8 cellular contexts compared by ENCODE assay signal in genomic region chr21:34745557-34746255, GRCh38.
DNase-seq lines count a peak whose midpoint lies in the region; ATAC-seq and TF ChIP-seq lines count a peak whose summit lies in the region.

No MANE protein-coding gene starts in this region.

- H3K4me2 ChIP-seq in PC-3 (ENCODE audit: low read length), result peak overlapping the region; percentile 30
- no peak overlapping the region for H3K4me2 ChIP-seq in fibroblast of lung (ENCODE audit: extremely low read depth, insufficient read depth, low read length)
- H3K4me2 ChIP-seq in neural cell (ENCODE audit: low read length), result no peak overlapping the region

- H3F3A ChIP-seq in PC-3 (ENCODE audit: low read length, unreplicated experiment), result no peaks in the 10 kb centered on the region
- no peaks in the 10 kb centered on the region for H3F3A ChIP-seq in neural cell (ENCODE audit: insufficient read depth, low read length, poor library complexity, severe bottlenecking)

- H3K27me3 ChIP-seq in CD8-positive, alpha-beta memory T cell (ENCODE audit: insufficient read depth, low read length, poor library complexity, severe bottlenecking), result no peaks in the 10 kb centered on the region
- H3K27me3 ChIP-seq in PC-3 (ENCODE audit: low read length) (no peaks in the 10 kb centered on the region), fibroblast of lung (ENCODE audit: control insufficient read depth, insufficient read depth, low read length) (no peaks in the 10 kb centered on the region), neural cell (ENCODE audit: insufficient read depth, low read depth, low read length) (no peaks in the 10 kb centered on the region)

- H2AFZ ChIP-seq in PC-3 (ENCODE audit: low read length) (0 out of 2 replicates have a peak overlapping the region, but pooled peaks have one; percentile 23), fibroblast of lung (ENCODE audit: low read length) (peak overlapping the region; percentile 1), neural cell (ENCODE audit: low read depth, low read length) (no peak overlapping the region)

- peak overlapping the region in 6 of 7 donors; percentile 11 to 70 (median 59) for H3K4me3 Mint-ChIP-seq in CD8-positive, alpha-beta memory T cell
- peak overlapping the region; percentile 74 to 77 for H3K4me3 Mint-ChIP-seq in stimulated activated naive CD8-positive, alpha-beta T cell treated with anti-CD3 and anti-CD28 coated beads, Interleukin-15, amount 100 ng/mL, for 72 hours

- POLR2A ChIA-PET in CD8-positive, alpha-beta memory T cell (lab: Charles Lee), result no interaction called here
- POLR2A ChIA-PET in PC-3 (lab: Charles Lee; ENCODE audit: unreplicated experiment), result interaction anchor here (0.6 to 0.8 kb wide), 3 partner anchors 91 to 143 kb away, joined by 3 to 5 read pairs (median 5); no protein-coding TSS in a partner anchor

- peak overlapping the region in 2 of 8 donors; percentile 2 to 68 for H3K27ac Mint-ChIP-seq in CD8-positive, alpha-beta memory T cell
- peak overlapping the region; percentile 78 to 94 for H3K27ac Mint-ChIP-seq in stimulated activated naive CD8-positive, alpha-beta T cell treated with anti-CD3 and anti-CD28 coated beads, Interleukin-15, amount 100 ng/mL, for 72 hours

- TF ChIP-seq RAD21 in neural cell (conservative IDR thresholded peaks at IDR 0.05), result peak; percentile 84

- peaks cover 4 to 24% of the 10 kb centered on the region in 2 donors for H3K27me3 Mint-ChIP-seq in CD8-positive, alpha-beta memory T cell
- H3K27me3 Mint-ChIP-seq in stimulated activated naive CD8-positive, alpha-beta T cell treated with anti-CD3 and anti-CD28 coated beads, Interleukin-15, amount 100 ng/mL, for 72 hours, result peaks cover 25% of the 10 kb centered on the region

- H3K9me2 ChIP-seq in PC-3 (replicated peaks; ENCODE audit: low read length) (no peaks in the 10 kb centered on the region), neural cell (ENCODE audit: insufficient read depth, low read length) (no peaks in the 10 kb centered on the region)

- no peaks in the 10 kb centered on the region for H3K9me3 Mint-ChIP-seq in CD8-positive, alpha-beta memory T cell
- no peaks in the 10 kb centered on the region for H3K9me3 Mint-ChIP-seq in stimulated activated naive CD8-positive, alpha-beta T cell treated with anti-CD3 and anti-CD28 coated beads, Interleukin-15, amount 100 ng/mL, for 72 hours

- peak; percentile 6 to 57 (median 32) for DNase-seq in CD8-positive, alpha-beta memory T cell
- DNase-seq in Jurkat, Clone E6-1 (ENCODE audit: low read depth, low spot score), result peak; percentile 57
- DNase-seq in PC-3 (peak; percentile 93), fibroblast of lung (ENCODE audit: low read depth in 2 of 2) (peak; percentile 72 to 90)
- DNase-seq in activated T-cell treated with anti-CD3 and anti-CD28 coated beads, Interleukin-2, amount 50 U/mL, for 1 hour, result peak; percentile 53
- peak; percentile 62 to 68 for DNase-seq in stimulated activated naive CD8-positive, alpha-beta T cell treated with anti-CD3 and anti-CD28 coated beads, Interleukin-15, amount 100 ng/mL, for 72 hours

- CTCF ChIA-PET in CD8-positive, alpha-beta memory T cell (lab: Charles Lee), result interaction anchor here (0.6 to 3.1 kb wide), 17 partner anchors 10 to 1283 kb away, joined by 3 to 30 read pairs (median 4); no protein-coding TSS in a partner anchor
- CTCF ChIA-PET in PC-3 (lab: Charles Lee), result interaction anchor here (0.6 to 1.4 kb wide), 28 partner anchors 9 to 1093 kb away, joined by 3 to 23 read pairs (median 6); no protein-coding TSS in a partner anchor

- H3K9me3 ChIP-seq in CD8-positive, alpha-beta memory T cell (ENCODE audit: low read length), result no peaks in the 10 kb centered on the region
- H3K9me3 ChIP-seq in PC-3 (ENCODE audit: low read length), result no peaks in the 10 kb centered on the region
- no peaks in the 10 kb centered on the region for H3K9me3 ChIP-seq in fibroblast of lung (ENCODE audit: control insufficient read depth, insufficient read depth, low read depth, low read length)
- H3K9me3 ChIP-seq in neural cell (ENCODE audit: low read length), result no peaks in the 10 kb centered on the region

- H4K20me1 ChIP-seq in PC-3 (ENCODE audit: low read length) (no peaks in the 10 kb centered on the region), fibroblast of lung (ENCODE audit: control insufficient read depth, extremely low read depth, insufficient read depth, low read length) (no peaks in the 10 kb centered on the region), neural cell (ENCODE audit: insufficient read depth) (no peaks in the 10 kb centered on the region)

- peak; percentile 85 for ATAC-seq in GM21360 (IDR thresholded peaks at IDR 0.05; ENCODE audit: unreplicated experiment)
- ATAC-seq in PC-3, result peak; percentile 68
- peak; percentile 95 for ATAC-seq in stimulated activated naive CD8-positive, alpha-beta T cell treated with anti-CD3 and anti-CD28 coated beads, Interleukin-15, amount 100 ng/mL, for 72 hours

- no peak for TF ChIP-seq EP300 in neural cell (conservative IDR thresholded peaks at IDR 0.05; ENCODE audit: poor library complexity, severe bottlenecking)

- intact Hi-C loops in PC-3 (cut with micrococcal nuclease), result loop anchor here (1.0 to 10.0 kb wide), 7 partner anchors 50 to 1189 kb away; no protein-coding TSS in a partner anchor

- no peaks in the 10 kb centered on the region for H3K36me3 ChIP-seq in CD8-positive, alpha-beta memory T cell (ENCODE audit: insufficient read depth, low read length)
- H3K36me3 ChIP-seq in PC-3 (ENCODE audit: low read depth, low read length) (no peaks in the 10 kb centered on the region), fibroblast of lung (ENCODE audit: control insufficient read depth, insufficient read depth, low read length) (no peaks in the 10 kb centered on the region), neural cell (ENCODE audit: insufficient read depth, low read length) (no peaks in the 10 kb centered on the region)

- H3K4me3 ChIP-seq in CD8-positive, alpha-beta memory T cell (ENCODE audit: low read length), result no peak overlapping the region
- no peak overlapping the region for H3K4me3 ChIP-seq in Jurkat, Clone E6-1 (ENCODE audit: low read length)
- H3K4me3 ChIP-seq in PC-3 (ENCODE audit: low read length) (no peak overlapping the region), fibroblast of lung (replicated peaks in 1 of 4; ENCODE audit: control extremely low read depth in 1 of 4, insufficient read depth in 1 of 4, low read depth in 3 of 4, low read length in 4 of 4) (peak overlapping the region in 1 of 4 experiments; percentile 4), neural cell (ENCODE audit: low read length) (no peak overlapping the region)

- H3K27ac ChIP-seq in CD8-positive, alpha-beta memory T cell (ENCODE audit: low read depth, low read length), result no peak overlapping the region
- H3K27ac ChIP-seq in PC-3 (ENCODE audit: low read length) (no peak overlapping the region), fibroblast of lung (ENCODE audit: insufficient read depth, low read length) (no peak overlapping the region), neural cell (ENCODE audit: low read length) (no peak overlapping the region)

- H3K4me1 Mint-ChIP-seq in CD8-positive, alpha-beta memory T cell, result peaks cover 3 to 5% (median 4%) of the 10 kb centered on the region in 3 donors
- H3K4me1 Mint-ChIP-seq in stimulated activated naive CD8-positive, alpha-beta T cell treated with anti-CD3 and anti-CD28 coated beads, Interleukin-15, amount 100 ng/mL, for 72 hours, result peaks cover 7% of the 10 kb centered on the region

- BruUV-seq in PC-3 (replicated peaks; lab: Mats Ljungman, UMichigan), result no TSS peak

- TF ChIP-seq CTCF in PC-3 (conservative IDR thresholded peaks at IDR 0.05; ENCODE audit: low read depth, low read length) (peak; percentile 97), fibroblast of lung (conservative IDR thresholded peaks at IDR 0.05 in 1 of 2, IDR thresholded peaks at IDR 0.05 in 1 of 2; ENCODE audit: low read depth in 1 of 2, low read length in 2 of 2) (peak; percentile 87 to 92), neural cell (IDR thresholded peaks at IDR 0.05; ENCODE audit: poor library complexity, severe bottlenecking) (peak; percentile 80)

- H3K79me2 ChIP-seq in PC-3 (ENCODE audit: low read length) (0 out of 2 replicates have a peak, but pooled peaks cover 4% of the 10 kb centered on the region), fibroblast of lung (ENCODE audit: control insufficient read depth, insufficient read depth, low read length) (no peaks in the 10 kb centered on the region), neural cell (replicated peaks; ENCODE audit: insufficient read depth, low read length) (no peaks in the 10 kb centered on the region)

- no peaks in the 10 kb centered on the region for H3K4me1 ChIP-seq in CD8-positive, alpha-beta memory T cell (ENCODE audit: insufficient read depth, low read length)
- H3K4me1 ChIP-seq in PC-3 (ENCODE audit: insufficient read depth, low read length) (peaks cover 31% of the 10 kb centered on the region), fibroblast of lung (ENCODE audit: control insufficient read depth, extremely low read depth, insufficient read depth, low read length) (peaks cover 3% of the 10 kb centered on the region)

- no peaks in the 10 kb centered on the region for H3K36me3 Mint-ChIP-seq in CD8-positive, alpha-beta memory T cell

- H3K9ac ChIP-seq in PC-3 (ENCODE audit: low read length) (no peak overlapping the region), fibroblast of lung (ENCODE audit: insufficient read depth, low read length) (no peak overlapping the region), neural cell (ENCODE audit: low read length) (no peak overlapping the region)

TF ChIP-seq in neural cell, 6 proteins besides CTCF, POLR2A, EP300 and RAD21:
- TF ChIP-seq TAF1 (IDR thresholded peaks at IDR 0.05; ENCODE audit: low read depth) (no peak), SMC3 (conservative IDR thresholded peaks at IDR 0.05; ENCODE audit: poor library complexity) (peak; percentile 89)

Comparison
In these comparisons a context has a peak if more than half of its experiments do, and no peak if none do; other contexts are left out.
1. DNase-seq: peak in every context shown above with its lines; median percentile 93 in PC-3; 81 in fibroblast of lung; 65 in stimulated activated naive CD8-positive, alpha-beta T cell treated with anti-CD3 and anti-CD28 coated beads, Interleukin-15, amount 100 ng/mL, for 72 hours; 57 in Jurkat, Clone E6-1; 53 in activated T-cell treated with anti-CD3 and anti-CD28 coated beads, Interleukin-2, amount 50 U/mL, for 1 hour; 32 in CD8-positive, alpha-beta memory T cell.